ENCODE assay signal across 33 cellular contexts in genomic region chr6:43903739-43904290, GRCh38.
"Had no signal": no experiment of that assay in that cellular context is flagged by ENCODE, and none has a peak within 500 bp of the region (broad histone marks: within the 10 kb centered on the region; RNA-seq: fewer than 3 reads in every experiment).

No MANE protein-coding gene starts in this region.

- DNase-seq: activated CD4-positive, alpha-beta T cell treated with anti-CD3 and anti-CD28 coated beads for 1 hour; activated CD4-positive, alpha-beta T cell treated with anti-CD3 and anti-CD28 coated beads, Interleukin-2, amount 10 ng/mL, durations not matched to agents 24 days and 14 days; activated CD4-positive, alpha-beta T cell treated with anti-CD3 and anti-CD28 coated beads, Interleukin-2, amount 50 U/mL, for 48 hours; activated CD8-positive, alpha-beta memory T cell treated with anti-CD3 and anti-CD28 coated beads, Interleukin-2, amount 10 ng/mL, durations not matched to agents 7 days and 5 days; activated effector memory CD4-positive, alpha-beta T cell treated with Interleukin-2 at 50 U/mL for 16 hours; activated naive CD4-positive, alpha-beta T cell; activated T-cell treated with anti-CD3 and anti-CD28 coated beads, Interleukin-2, amount 50 U/mL, for 24 hours; amniotic stem cell; body of pancreas; MG63; MV-4-11; NCI-H1092 treated with DMSO at 0.1 percent for 48 hours; NCI-H1417 treated with DMSO at 0.1 percent for 48 hours; NCI-H1694; NCI-H2029; NCI-H2107; NCI-H2171 treated with DMSO at 0.1 percent for 48 hours; NCI-H226; NCI-H526; NCI-H774; NK-92 treated with Interleukin-12 subunit alpha and Interleukin-12 subunit beta, amount 100 ng/mL, for 24 hours; OCI-M1; Right ventricle myocardium superior; RPMI8226; SJCRH30 had no signal

- ATAC-seq: activated CD8-positive, alpha-beta memory T cell treated with anti-CD3 and anti-CD28 coated beads, Interleukin-2, amount 10 ng/mL, durations not matched to agents 7 days and 5 days; body of pancreas; Panc1; WTC11 had no signal

- H3K4me1 ChIP-seq: ascending aorta had no signal

- H3K27me3 ChIP-seq: ascending aorta, body of pancreas, MG63, SJCRH30 had no signal

- H3K36me3 Mint-ChIP-seq: activated CD8-positive, alpha-beta memory T cell treated with anti-CD3 and anti-CD28 coated beads, Interleukin-2, amount 10 ng/mL, durations not matched to agents 7 days and 5 days; activated naive CD4-positive, alpha-beta T cell treated with anti-CD3 and anti-CD28 coated beads, Interleukin-2, amount 50 U/mL, for 24 hours; WTC11 had no signal

- H3K4me3 Mint-ChIP-seq: activated CD4-positive, alpha-beta T cell treated with anti-CD3 and anti-CD28 coated beads, Interleukin-2, amount 10 ng/mL, durations not matched to agents 24 days and 14 days; activated CD8-positive, alpha-beta memory T cell treated with anti-CD3 and anti-CD28 coated beads, Interleukin-2, amount 10 ng/mL, durations not matched to agents 7 days and 5 days; activated naive CD4-positive, alpha-beta T cell treated with anti-CD3 and anti-CD28 coated beads, Interleukin-2, amount 50 U/mL, for 24 hours; activated T-cell treated with anti-CD3 and anti-CD28 coated beads, Interleukin-2, amount 50 U/mL, for 24 hours; activated T-helper 1 cell treated with anti-CD3 and anti-CD28 coated beads, Interleukin-12 subunit alpha, Interleukin-12 subunit beta, Interleukin-2, Interleukin-4 antibody, amounts not matched to agents 30 ng/mL and 10 ng/mL and 1 ng/mL, durations not matched to agents 14 hours and 24 hours and 36 hours; central memory CD8-positive, alpha-beta T cell; T-helper 1 cell treated with Interleukin-12 subunit alpha and Interleukin-12 subunit beta and Interleukin-4 antibody, amounts not matched to agents 30 μg/mL and 1 μg/mL, for 36 hours; WTC11 had no signal

- H3K9me3 Mint-ChIP-seq: activated CD4-positive, alpha-beta T cell treated with anti-CD3 and anti-CD28 coated beads, Interleukin-2, amount 10 ng/mL, durations not matched to agents 24 days and 14 days; activated naive CD4-positive, alpha-beta T cell treated with anti-CD3 and anti-CD28 coated beads, Interleukin-2, amount 50 U/mL, for 24 hours; activated T-cell treated with anti-CD3 and anti-CD28 coated beads, Interleukin-2, amount 50 U/mL, for 24 hours; activated T-helper 1 cell treated with anti-CD3 and anti-CD28 coated beads, Interleukin-12 subunit alpha, Interleukin-12 subunit beta, Interleukin-2, Interleukin-4 antibody, amounts not matched to agents 30 ng/mL and 10 ng/mL and 1 ng/mL, durations not matched to agents 14 hours and 24 hours and 36 hours; central memory CD8-positive, alpha-beta T cell; T-helper 1 cell treated with Interleukin-12 subunit alpha and Interleukin-12 subunit beta and Interleukin-4 antibody, amounts not matched to agents 30 μg/mL and 1 μg/mL, for 36 hours; WTC11 had no signal

- FAIRE-seq: bronchial epithelial cell had no signal

- H3K27ac ChIP-seq: ascending aorta, body of pancreas, SJCRH30 had no signal

- H3K27ac Mint-ChIP-seq: activated CD4-positive, alpha-beta T cell treated with anti-CD3 and anti-CD28 coated beads, Interleukin-2, amount 10 ng/mL, durations not matched to agents 24 days and 14 days; activated CD8-positive, alpha-beta memory T cell treated with anti-CD3 and anti-CD28 coated beads, Interleukin-2, amount 10 ng/mL, durations not matched to agents 7 days and 5 days; activated naive CD4-positive, alpha-beta T cell treated with anti-CD3 and anti-CD28 coated beads, Interleukin-2, amount 50 U/mL, for 24 hours; activated T-cell treated with anti-CD3 and anti-CD28 coated beads, Interleukin-2, amount 50 U/mL, for 24 hours; activated T-helper 1 cell treated with anti-CD3 and anti-CD28 coated beads, Interleukin-12 subunit alpha, Interleukin-12 subunit beta, Interleukin-2, Interleukin-4 antibody, amounts not matched to agents 30 ng/mL and 10 ng/mL and 1 ng/mL, durations not matched to agents 14 hours and 24 hours and 36 hours; T-helper 1 cell treated with Interleukin-12 subunit alpha and Interleukin-12 subunit beta and Interleukin-4 antibody, amounts not matched to agents 30 μg/mL and 1 μg/mL, for 36 hours; WTC11 had no signal

- H3K4me1 Mint-ChIP-seq: activated CD4-positive, alpha-beta T cell treated with anti-CD3 and anti-CD28 coated beads, Interleukin-2, amount 10 ng/mL, durations not matched to agents 24 days and 14 days; activated CD8-positive, alpha-beta memory T cell treated with anti-CD3 and anti-CD28 coated beads, Interleukin-2, amount 10 ng/mL, durations not matched to agents 7 days and 5 days; activated naive CD4-positive, alpha-beta T cell treated with anti-CD3 and anti-CD28 coated beads, Interleukin-2, amount 50 U/mL, for 24 hours; central memory CD8-positive, alpha-beta T cell had no signal

- H3K9me3 ChIP-seq: ascending aorta, body of pancreas, MG63, SJCRH30 had no signal

- H3K36me3 ChIP-seq: ascending aorta, MG63, SJCRH30 had no signal

- H3K4me3 ChIP-seq: ascending aorta, body of pancreas, MG63, SJCRH30 had no signal
